Comparison of ENCODE assay signal across 10 cellular contexts in the genomic region with DNA sequence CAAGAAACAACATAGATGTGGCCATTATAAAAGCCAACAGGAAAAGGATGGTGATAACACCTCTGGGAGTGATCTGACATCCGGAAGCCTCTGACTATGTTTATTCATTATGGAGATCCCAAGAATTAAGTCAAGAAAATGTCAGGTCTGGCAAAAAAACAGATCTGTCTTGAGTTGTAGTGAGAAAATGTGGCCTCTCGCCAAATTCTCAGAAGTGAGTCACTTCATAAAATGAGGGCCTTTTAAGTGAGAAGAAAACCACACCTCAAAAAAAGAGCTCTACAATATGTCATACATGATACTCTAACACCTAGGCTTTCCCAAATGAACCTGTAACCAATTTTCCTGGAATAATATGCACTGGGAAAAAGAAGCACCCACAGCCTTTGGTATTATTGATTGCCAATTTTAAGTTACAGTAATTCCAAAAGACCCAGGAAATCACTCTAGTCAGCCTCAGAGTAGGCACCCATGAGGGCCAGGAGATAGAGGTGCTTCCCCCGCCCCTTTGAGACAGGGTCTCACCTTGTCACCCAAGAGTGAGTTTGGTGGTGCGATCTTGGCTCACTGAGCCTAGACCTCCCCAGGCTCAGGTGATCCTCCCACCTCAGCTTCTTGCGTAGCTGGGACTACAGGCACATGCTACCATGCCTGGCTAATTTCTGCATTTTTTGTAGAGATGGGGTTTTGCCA. TPM values are rescaled to one million over a fixed set of nuclear protein-coding genes. Genes with fewer than 3 reads are reported as not detected.
DNase-seq lines count a peak whose midpoint lies in the region; ATAC-seq and TF ChIP-seq lines count a peak whose summit lies in the region.
"Had no signal": no experiment of that assay in that cellular context is flagged by ENCODE, and none has a peak within 500 bp of the region (broad histone marks: within the 10 kb centered on the region; RNA-seq: fewer than 3 reads in every experiment).

No MANE protein-coding gene starts in this region.

- H2BK5ac ChIP-seq in mesenchymal stem cell (ENCODE audit: low read depth, low read length, poor library complexity, severe bottlenecking): no peak overlapping the region

- H3K4me3 ChIP-seq in Peyer's patch: no peak overlapping the region
- no peak overlapping the region for H3K4me3 ChIP-seq in mesenchymal stem cell (ENCODE audit: insufficient read depth in 1 of 2, low read depth in 1 of 2, low read length in 2 of 2)
- no peak overlapping the region for H3K4me3 ChIP-seq in upper lobe of right lung

- H3K4me1 ChIP-seq in Peyer's patch: no peaks in the 10 kb centered on the region
- no peaks in the 10 kb centered on the region for H3K4me1 ChIP-seq in mesenchymal stem cell (ENCODE audit: control insufficient read depth, insufficient read depth, low read depth, low read length)
- peaks cover 6% of the 10 kb centered on the region for H3K4me1 ChIP-seq in upper lobe of right lung

- H3K27ac ChIP-seq in Peyer's patch (peak overlapping the region; percentile 35 to 62 (median 44)), mesenchymal stem cell (ENCODE audit: low read length, poor library complexity, severe bottlenecking) (no peak overlapping the region), upper lobe of right lung (no peak overlapping the region)

- no peaks in the 10 kb centered on the region for H3K79me1 ChIP-seq in mesenchymal stem cell (replicated peaks; ENCODE audit: low read length, poor library complexity, severe bottlenecking)

- H3K4me1 Mint-ChIP-seq in activated naive CD8-positive, alpha-beta T cell treated with anti-CD3 and anti-CD28 coated beads for 36 hours: peaks cover 69% of the 10 kb centered on the region

- no peak overlapping the region for H4K91ac ChIP-seq in mesenchymal stem cell (ENCODE audit: low read length)

- no peak overlapping the region for H2AFZ ChIP-seq in mesenchymal stem cell (ENCODE audit: low read depth, low read length)

- TF ChIP-seq CTCF in Peyer's patch (IDR thresholded peaks at IDR 0.05): no peak
- no peak for TF ChIP-seq CTCF in upper lobe of right lung (IDR thresholded peaks at IDR 0.05)

- no peak overlapping the region for H3K4me2 ChIP-seq in mesenchymal stem cell (ENCODE audit: low read length, poor library complexity, severe bottlenecking)

- H3K36me3 ChIP-seq in Peyer's patch (no peaks in the 10 kb centered on the region), mesenchymal stem cell (ENCODE audit: control insufficient read depth in 1 of 2, insufficient read depth in 2 of 2, low read depth in 1 of 2, low read length in 2 of 2) (no peaks in the 10 kb centered on the region), upper lobe of right lung (no peaks in the 10 kb centered on the region)

- no peak overlapping the region for H2BK15ac ChIP-seq in mesenchymal stem cell (ENCODE audit: low read depth, poor library complexity, severe bottlenecking)

- H3K18ac ChIP-seq in mesenchymal stem cell (ENCODE audit: low read depth in 1 of 2, low read length in 2 of 2): no peak overlapping the region

- intact Hi-C loops in upper lobe of right lung (cut with DNase I): no loop called here

- peak overlapping the region; percentile 61 for H3K27ac Mint-ChIP-seq in activated naive CD8-positive, alpha-beta T cell treated with anti-CD3 and anti-CD28 coated beads for 36 hours

- no peak overlapping the region for H3K4me3 Mint-ChIP-seq in activated naive CD8-positive, alpha-beta T cell treated with anti-CD3 and anti-CD28 coated beads for 36 hours

- H3K36me3 Mint-ChIP-seq in activated naive CD8-positive, alpha-beta T cell treated with anti-CD3 and anti-CD28 coated beads for 36 hours: peaks cover 18% of the 10 kb centered on the region

- no peak overlapping the region for H2BK12ac ChIP-seq in mesenchymal stem cell (ENCODE audit: low read length in 2 of 2)

- H3K23ac ChIP-seq in mesenchymal stem cell (ENCODE audit: low read length in 2 of 2): no peak overlapping the region

- peaks cover under 1% of the 10 kb centered on the region for H3K27me3 Mint-ChIP-seq in activated naive CD8-positive, alpha-beta T cell treated with anti-CD3 and anti-CD28 coated beads for 36 hours

- H3K9ac ChIP-seq in mesenchymal stem cell (ENCODE audit: low read length): no peak overlapping the region

- no peak overlapping the region for H4K8ac ChIP-seq in mesenchymal stem cell (ENCODE audit: low read length)

- H3K14ac ChIP-seq in mesenchymal stem cell (ENCODE audit: low read length in 2 of 2): no peak overlapping the region

- WGBS in mesenchymal stem cell: 77% methylated on average over 4 of the region's 5 CpGs

- H3K27me3 ChIP-seq in Peyer's patch: no peaks in the 10 kb centered on the region
- H3K27me3 ChIP-seq in mesenchymal stem cell (ENCODE audit: control insufficient read depth in 1 of 2, insufficient read depth in 1 of 2, low read length in 2 of 2): no peaks in the 10 kb centered on the region
- no peaks in the 10 kb centered on the region for H3K27me3 ChIP-seq in upper lobe of right lung

- no peak overlapping the region for H2AK5ac ChIP-seq in mesenchymal stem cell (ENCODE audit: low read length, severe bottlenecking)

- DNase-seq in EH (ENCODE audit: low read depth) (peak; percentile 53), Peyer's patch (peak in 1 of 3 donors; percentile 59), mesenchymal stem cell (peak; percentile 9), upper lobe of right lung (no peak), NCI-H187 treated with DMSO at 0.1 percent for 48 hours (lab: John Stamatoyannopoulos, UW) (no peak)
- DNase-seq in activated naive CD8-positive, alpha-beta T cell treated with anti-CD3 and anti-CD28 coated beads for 36 hours: peak; percentile 56
- DNase-seq: caudate nucleus, Right ventricle myocardium superior had no signal

- H2BK120ac ChIP-seq in mesenchymal stem cell (ENCODE audit: low read depth, low read length): no peak overlapping the region

- no peak overlapping the region for H3K4ac ChIP-seq in mesenchymal stem cell (ENCODE audit: low read depth in 1 of 2, low read length in 2 of 2)

- no peaks in the 10 kb centered on the region for H3K9me3 ChIP-seq in Peyer's patch
- H3K9me3 ChIP-seq in mesenchymal stem cell (ENCODE audit: control insufficient read depth, low read length): peaks cover 13% of the 10 kb centered on the region
- no peaks in the 10 kb centered on the region for H3K9me3 ChIP-seq in upper lobe of right lung

- ATAC-seq in upper lobe of right lung (no peak), HG02870 (IDR thresholded peaks at IDR 0.05; ENCODE audit: unreplicated experiment) (no peak), GM21360 (IDR thresholded peaks at IDR 0.05; ENCODE audit: unreplicated experiment) (no peak)

- no peak for TF ChIP-seq POLR2A in Peyer's patch (IDR thresholded peaks at IDR 0.05)

- peaks cover 19% of the 10 kb centered on the region for H3K9me3 Mint-ChIP-seq in activated naive CD8-positive, alpha-beta T cell treated with anti-CD3 and anti-CD28 coated beads for 36 hours

RNA-seq across cellular contexts. Expression of a gene that starts 38.0 kb away (rescaled TPM):
- total RNA-seq in Peyer's patch: not detected
- not detected for total RNA-seq in activated naive CD8-positive, alpha-beta T cell treated with anti-CD3 and anti-CD28 coated beads for 36 hours
- 0.06 TPM for polyA plus RNA-seq in mesenchymal stem cell (2013, experiment 1 of 2)
- polyA plus RNA-seq in mesenchymal stem cell (2013, experiment 2 of 2): 0.03 TPM
- total RNA-seq in upper lobe of right lung: 0.43 TPM
- total RNA-seq: Right ventricle myocardium superior had no signal

Comparison
In these comparisons a context has a peak if more than half of its experiments do, and no peak if none do; other contexts are left out.
1. DNase-seq: peak in EH (single experiment), activated naive CD8-positive, alpha-beta T cell treated with anti-CD3 and anti-CD28 coated beads for 36 hours (single experiment) and mesenchymal stem cell (single experiment); none in upper lobe of right lung (single experiment) and NCI-H187 treated with DMSO at 0.1 percent for 48 hours (single experiment).
2. H3K27ac ChIP-seq: peak in Peyer's patch (4 of 4); none in mesenchymal stem cell (single experiment) and upper lobe of right lung (single experiment).